8 cellular contexts compared by ENCODE assay signal in genomic region chr2:42859006-42859552, GRCh38.
A peak's percentile ranks its signal among the peaks of the same experiment; 100 is the strongest.
DNase-seq lines count a peak whose midpoint lies in the region; ATAC-seq, FAIRE-seq and TF ChIP-seq lines count a peak whose summit lies in the region.

No MANE protein-coding gene starts in this region.

- BruUV-seq in PC-9 (replicated peaks; lab: Mats Ljungman, UMichigan): no TSS peak

- H3K27me3 ChIP-seq in PC-9 (ENCODE audit: insufficient read depth, low read depth): no peaks in the 10 kb centered on the region
- H3K27me3 ChIP-seq in psoas muscle (ENCODE audit: insufficient read depth in 3 of 3, low read length in 2 of 3): no peaks in the 10 kb centered on the region

- FAIRE-seq in HTR-8/SVneo (lab: Jason Lieb, UNC): no peak

- TF ChIP-seq CTCF in PC-9 (conservative IDR thresholded peaks at IDR 0.05) (peak; percentile 99), fibroblast of pulmonary artery (IDR thresholded peaks at IDR 0.05; ENCODE audit: low read length, missing control alignments) (peak; percentile 95), psoas muscle (IDR thresholded peaks at IDR 0.05) (peak; percentile 82)

- intact Hi-C loops in PC-9 (cut with micrococcal nuclease; ENCODE audit: unreplicated experiment) (loop anchor here (1.0 to 5.0 kb wide), 5 partner anchors 88 to 623 kb away; no protein-coding TSS in a partner anchor), psoas muscle (cut with DNase I) (no loop called here)

- H3K36me3 ChIP-seq in PC-9 (ENCODE audit: low read depth) (no peaks in the 10 kb centered on the region), psoas muscle (ENCODE audit: insufficient read depth in 1 of 2, low read depth in 1 of 2) (no peaks in the 10 kb centered on the region)

- H3K79me2 ChIP-seq in PC-9 (ENCODE audit: low read depth): no peaks in the 10 kb centered on the region

- H3K4me3 ChIP-seq in PC-9: no peak overlapping the region
- no peak overlapping the region for H3K4me3 ChIP-seq in fibroblast of pulmonary artery (replicated peaks; ENCODE audit: low read depth, low read length)
- no peak overlapping the region for H3K4me3 ChIP-seq in psoas muscle

- H2AFZ ChIP-seq in PC-9: no peak overlapping the region

- no peaks in the 10 kb centered on the region for H4K20me1 ChIP-seq in PC-9 (ENCODE audit: insufficient read depth)

- no peaks in the 10 kb centered on the region for H3K9me2 ChIP-seq in PC-9 (ENCODE audit: insufficient read depth)

- CTCF ChIA-PET in PC-9 (lab: Charles Lee): interaction anchor here (0.6 to 1.7 kb wide), 4 partner anchors 67 to 370 kb away, joined by 3 to 7 read pairs (median 4); no protein-coding TSS in a partner anchor

- ATAC-seq in psoas muscle (no peak), GM19452 (IDR thresholded peaks at IDR 0.05; ENCODE audit: unreplicated experiment) (no peak), HG03521 (IDR thresholded peaks at IDR 0.05; ENCODE audit: unreplicated experiment) (no peak)

- no peaks in the 10 kb centered on the region for H3F3A ChIP-seq in PC-9 (ENCODE audit: insufficient read depth, low read depth)

- H3K9me3 ChIP-seq in PC-9 (ENCODE audit: insufficient read depth, low read depth) (no peaks in the 10 kb centered on the region; the same call in 1 of the 2 replicates), psoas muscle (peaks cover 4% of the 10 kb centered on the region)

- DNase-seq in DMS114 treated with DMSO at 0.1 percent for 48 hours (lab: John Stamatoyannopoulos, UW; ENCODE audit: unreplicated experiment) (peak; percentile 48), HTR-8/SVneo (ENCODE audit: insufficient read length, low spot score) (peak; percentile 76), PC-9 (peak; percentile 64 to 65), activated T-cell treated with anti-CD3 and anti-CD28 coated beads for 4 hours (peak; percentile 71), fibroblast of pulmonary artery (ENCODE audit: low read depth) (peak; percentile 90), psoas muscle (no peak)

- no peak overlapping the region for H3K4me2 ChIP-seq in PC-9

- no peaks in the 10 kb centered on the region for H3K4me1 ChIP-seq in PC-9 (replicated peaks; ENCODE audit: insufficient read depth)
- H3K4me1 ChIP-seq in psoas muscle: no peaks in the 10 kb centered on the region

- 25 to 38% (median 34%) methylated on average over 2 of the region's 2 CpGs for WGBS in psoas muscle, 3 donors

- H3K27ac ChIP-seq in PC-9: no peak overlapping the region
- no peak overlapping the region for H3K27ac ChIP-seq in psoas muscle

- POLR2A ChIA-PET in PC-9 (lab: Charles Lee; ENCODE audit: unreplicated experiment): no interaction called here

Comparison
In these comparisons a context has a peak if more than half of its experiments do, and no peak if none do; other contexts are left out.
1. DNase-seq: peak in DMS114 treated with DMSO at 0.1 percent for 48 hours (single experiment), HTR-8/SVneo (single experiment), PC-9 (2 of 2), activated T-cell treated with anti-CD3 and anti-CD28 coated beads for 4 hours (single experiment) and fibroblast of pulmonary artery (single experiment); none in psoas muscle (0 of 2).
2. Peak in every context shown above with its lines, with median percentiles within 50 percentile points of each other: CTCF ChIP-seq.